Comparison of ENCODE assay signal across 1 cellular context in genomic region chr12:34124608-34125007, GRCh38.
TF ChIP-seq lines count a peak whose summit lies in the region.

No MANE protein-coding gene starts in this region.

TF ChIP-seq in liver, 16 proteins besides CTCF, POLR2A, EP300 and RAD21 (continued from another document):
- TF ChIP-seq REST (IDR thresholded peaks at IDR 0.05) = peak; percentile 36
- no peak for TF ChIP-seq TAF1 (conservative IDR thresholded peaks at IDR 0.05)
